1 cellular context compared by ENCODE assay signal in genomic region chr5:53412499-53412898, GRCh38.
TF ChIP-seq lines count a peak whose summit lies in the region.

No MANE protein-coding gene starts in this region.

TF ChIP-seq in HEK293, 187 proteins besides CTCF, POLR2A, EP300 and RAD21 (continued from another document):
- TF ChIP-seq ZBTB11 (tag by site-specific recombination; conservative IDR thresholded peaks at IDR 0.05; ENCODE audit: low read depth) (peak; percentile 83), REST (tag by site-specific recombination; IDR thresholded peaks at IDR 0.05) (peak; percentile 72), ZNF121 (tag by site-specific recombination; IDR thresholded peaks at IDR 0.05) (0 out of 2 replicates have a peak, but pooled peaks have one; percentile 19), ZBTB1 (tag by site-specific recombination; IDR thresholded peaks at IDR 0.05) (peak; percentile 48; the same call in 1 of the 2 replicates), ZNF354C (tag by site-specific recombination; IDR thresholded peaks at IDR 0.05; ENCODE audit: borderline replicate concordance, low read depth) (0 out of 2 replicates have a peak, but pooled peaks have one; percentile 21), ZNF433 (tag by site-specific recombination; IDR thresholded peaks at IDR 0.05; ENCODE audit: low read depth) (peak; percentile 33; the same call in 1 of the 2 replicates), ZNF202 (tag by site-specific recombination; IDR thresholded peaks at IDR 0.05; ENCODE audit: borderline replicate concordance) (peak; percentile 82; the same call in 1 of the 2 replicates), ZNF580 (tag by site-specific recombination; IDR thresholded peaks at IDR 0.05) (0 out of 2 replicates have a peak, but pooled peaks have one; percentile 42), ZNF529 (tag by site-specific recombination; IDR thresholded peaks at IDR 0.05; ENCODE audit: insufficient replicate concordance) (peak; percentile 44), ZNF518A (tag by site-specific recombination; conservative IDR thresholded peaks at IDR 0.05; ENCODE audit: low read depth) (peak; percentile 90), ZNF510 (tag by site-specific recombination; IDR thresholded peaks at IDR 0.05; ENCODE audit: insufficient replicate concordance) (peak; percentile 82), ZNF292 (tag by site-specific recombination; IDR thresholded peaks at IDR 0.05; ENCODE audit: borderline replicate concordance, low read depth) (0 out of 2 replicates have a peak, but pooled peaks have one; percentile 45), ZNF639 (tag by site-specific recombination; IDR thresholded peaks at IDR 0.05) (0 out of 2 replicates have a peak, but pooled peaks have one; percentile 31), ZNF140 (tag by site-specific recombination; IDR thresholded peaks at IDR 0.05) (peak; percentile 74; the same call in 1 of the 2 replicates), OVOL3 (tag by site-specific recombination; IDR thresholded peaks at IDR 0.05) (0 out of 2 replicates have a peak, but pooled peaks have one; percentile 21), AEBP2 (tag by site-specific recombination; IDR thresholded peaks at IDR 0.05; ENCODE audit: borderline replicate concordance) (0 out of 2 replicates have a peak, but pooled peaks have one; percentile 53)
